8 cellular contexts compared by ENCODE assay signal in the genomic region with DNA sequence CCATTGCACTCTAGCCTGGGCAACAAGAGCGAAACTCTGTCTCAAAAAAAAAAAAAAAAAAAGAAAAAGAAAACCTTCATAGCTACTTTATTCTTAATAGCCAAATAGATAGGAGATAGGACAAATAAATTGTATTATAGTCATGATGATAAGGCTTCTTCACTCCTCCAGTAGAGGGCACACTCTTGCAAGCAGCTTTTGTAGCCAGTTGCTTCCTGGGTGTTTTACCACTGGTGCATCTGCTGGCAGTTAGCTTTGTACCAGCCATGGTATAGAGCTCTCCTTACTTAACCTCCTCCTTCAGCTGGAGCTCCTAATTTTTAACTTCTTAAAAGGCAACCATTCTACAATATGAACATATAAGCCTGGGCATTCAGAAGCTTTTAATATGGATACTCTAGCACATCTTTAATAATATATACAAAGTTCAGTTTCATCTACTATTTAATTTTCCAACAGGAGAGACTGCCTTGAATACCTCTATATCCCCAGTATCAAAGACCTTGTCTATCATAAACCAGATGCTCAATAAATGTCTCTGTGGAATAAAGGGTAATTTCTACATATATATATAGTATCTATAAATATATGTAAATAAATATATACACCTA. TPM values are rescaled to one million over a fixed set of nuclear protein-coding genes. Genes with fewer than 3 reads are reported as not detected.
DNase-seq lines count a peak whose midpoint lies in the region; ATAC-seq and TF ChIP-seq lines count a peak whose summit lies in the region.

No MANE protein-coding gene starts in this region.

- peaks cover 10% of the 10 kb centered on the region for H3K36me3 Mint-ChIP-seq in endodermal cell (ENCODE audit: low read depth)

- H3K9me3 ChIP-seq in GM23248 (ENCODE audit: low read depth) (no peaks in the 10 kb centered on the region), endodermal cell (ENCODE audit: control insufficient read depth, low read length) (no peaks in the 10 kb centered on the region)

- H2AFZ ChIP-seq in GM23248 = no peak overlapping the region

- H3K9me2 ChIP-seq in GM23248 (ENCODE audit: insufficient read depth) = no peaks in the 10 kb centered on the region

- no peaks in the 10 kb centered on the region for H3K27me3 Mint-ChIP-seq in endodermal cell (ENCODE audit: insufficient read depth)

- peaks cover 20% of the 10 kb centered on the region for H3K4me1 ChIP-seq in GM23248 (ENCODE audit: insufficient read depth)
- no peaks in the 10 kb centered on the region for H3K4me1 ChIP-seq in endodermal cell (ENCODE audit: control insufficient read depth, insufficient read depth, low read length)

- H3K4me1 Mint-ChIP-seq in endodermal cell = peaks cover 10% of the 10 kb centered on the region

- H3K27ac ChIP-seq in GM23248 (no peak overlapping the region), endodermal cell (ENCODE audit: low read depth, low read length) (no peak overlapping the region)

- no peaks in the 10 kb centered on the region for H3K9me3 Mint-ChIP-seq in endodermal cell

- no peak overlapping the region for H3K9ac ChIP-seq in GM23248
- H3K9ac ChIP-seq in endodermal cell (ENCODE audit: extremely low read depth, low read length, poor library complexity, severe bottlenecking) = no peak overlapping the region

- H3K27me3 ChIP-seq in GM23248 (replicated peaks; ENCODE audit: insufficient read depth) = no peaks in the 10 kb centered on the region
- no peaks in the 10 kb centered on the region for H3K27me3 ChIP-seq in endodermal cell (ENCODE audit: control insufficient read depth, insufficient read depth, low read length, poor library complexity, severe bottlenecking)

- no peak overlapping the region for H3K4me3 ChIP-seq in GM23248
- no peak overlapping the region for H3K4me3 ChIP-seq in endodermal cell (ENCODE audit: low read length)

- peaks cover 72% of the 10 kb centered on the region for H3K79me2 ChIP-seq in GM23248 (ENCODE audit: insufficient read depth)

- H3K36me3 ChIP-seq in GM23248 (ENCODE audit: low read depth) = no peaks in the 10 kb centered on the region
- peaks cover 6% of the 10 kb centered on the region for H3K36me3 ChIP-seq in endodermal cell (ENCODE audit: control insufficient read depth, insufficient read depth, low read length)

- H3K4me3 Mint-ChIP-seq in endodermal cell = no peak overlapping the region

- H3K4me2 ChIP-seq in GM23248 (ENCODE audit: unreplicated experiment) = no peak overlapping the region

- in situ Hi-C loops in GM23248 (cut with MboI) = loop anchor here (5.0 kb wide), 1 partner anchor 68 kb away; no protein-coding TSS in a partner anchor

- no peak overlapping the region for H3K27ac Mint-ChIP-seq in endodermal cell

- DNase-seq in EH (ENCODE audit: low read depth) (peak; percentile 77), GM23248 (peak; percentile 84), NCI-H1436 treated with DMSO at 0.1 percent for 48 hours (lab: John Stamatoyannopoulos, UW) (peak; percentile 11), T-helper 9 cell (peak; percentile 4), endodermal cell (peak; percentile 68), midbrain (lab: John Stamatoyannopoulos, UW) (peak; percentile 72)
- DNase-seq in activated effector memory CD4-positive, alpha-beta T cell treated with anti-CD3 and anti-CD28 coated beads, Interleukin-2, amount 50 U/mL, for 16 hours = no peak

- H3F3A ChIP-seq in GM23248 (ENCODE audit: insufficient read depth) = peaks cover 22% of the 10 kb centered on the region

- TF ChIP-seq CTCF in endodermal cell (conservative IDR thresholded peaks at IDR 0.05) = peak; percentile 83

- 86% methylated on average over 1 of the region's 1 CpG; no CpG with 5 or more reads in 1 of the 2 experiments for WGBS in GM23248 (ENCODE audit: low coverage in 1 of 2, low lambda C conversion rate in 2 of 2, missing lambda C conversion rate in 2 of 2), 2 experiments
- no CpG with 5 or more reads among the region's 1 CpG for WGBS in endodermal cell (ENCODE audit: insufficient coverage in 1 of 2, insufficient read length in 1 of 2), 2 experiments

- no peaks in the 10 kb centered on the region for H4K20me1 ChIP-seq in GM23248 (ENCODE audit: insufficient read depth)

- ATAC-seq in GM19397 (IDR thresholded peaks at IDR 0.05; ENCODE audit: unreplicated experiment) = no peak

RNA-seq across cellular contexts. Expression of a gene that starts 35.8 kb away (rescaled TPM):
- total RNA-seq in GM23248 (2014; rRNA removed; shearing (Covaris generic)) = 16.5 and 24.5 TPM in 2 replicates
- 18.7 and 20.0 TPM in 2 replicates for polyA plus RNA-seq in GM23248 (2016; fragmentation: Nextera tagmentation; extraction: Ambion mirVana)
- 10 to 100 TPM; 20.8 to 29.0 TPM for total RNA-seq in endodermal cell
- polyA plus RNA-seq in endodermal cell (2013, experiment 1 of 2) = 13.3 TPM
- 14.2 TPM for polyA plus RNA-seq in endodermal cell (2013, experiment 2 of 2)
